ENCODE assay signal across 9 cellular contexts in the genomic region with DNA sequence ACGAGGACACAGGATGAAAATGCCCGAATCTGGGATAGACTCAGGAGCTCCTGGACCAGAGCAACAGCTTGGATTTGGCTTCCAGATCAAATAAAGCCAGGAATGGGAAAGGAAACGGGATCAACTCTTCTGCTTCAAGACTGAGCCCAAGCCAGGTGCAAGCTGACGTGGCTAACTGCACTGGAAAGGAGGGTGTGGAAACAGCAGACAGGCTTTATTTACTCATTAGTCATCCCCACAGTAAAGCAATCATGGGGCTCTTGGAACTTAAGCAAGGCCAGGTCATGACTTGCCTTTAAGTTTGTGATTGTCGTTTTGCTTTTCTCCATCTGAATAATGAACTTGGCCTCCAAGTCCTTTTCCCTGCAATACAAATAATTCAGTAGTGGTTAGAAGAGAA. TPM values are rescaled to one million over a fixed set of nuclear protein-coding genes. Genes with fewer than 3 reads are reported as not detected.
DNase-seq lines count a peak whose midpoint lies in the region; ATAC-seq and TF ChIP-seq lines count a peak whose summit lies in the region.
"Had no signal": no experiment of that assay in that cellular context is flagged by ENCODE, and none has a peak within 500 bp of the region (broad histone marks: within the 10 kb centered on the region; RNA-seq: fewer than 3 reads in every experiment).

No MANE protein-coding gene starts in this region.

- H3K36me3 ChIP-seq in lung (ENCODE audit: control insufficient read depth in 2 of 2, insufficient read depth in 2 of 2, low read length in 2 of 2) = peaks cover 1 to 6% of the 10 kb centered on the region in 2 donors

- no peaks in the 10 kb centered on the region for H3K27me3 Mint-ChIP-seq in activated T-cell treated with anti-CD3 and anti-CD28 coated beads, Interleukin-2, amount 50 U/mL, for 4 hours (ENCODE audit: low read depth)

- no peak overlapping the region for H3K27ac ChIP-seq in lung (ENCODE audit: low read depth in 1 of 2, low read length in 1 of 2)

- in situ Hi-C loops in astrocyte of the spinal cord (cut with HindIII; ENCODE audit: low sequenced_read_pairs) = no loop called here

- H3K9me3 ChIP-seq in lung (ENCODE audit: control insufficient read depth in 2 of 2, insufficient read depth in 1 of 2, low read length in 1 of 2) = peaks cover 0 to 1% of the 10 kb centered on the region in 2 donors

- no peak overlapping the region for H3K4me3 ChIP-seq in astrocyte of the spinal cord (ENCODE audit: low read depth, low read length)
- no peak overlapping the region for H3K4me3 ChIP-seq in lung

- peaks cover 2% of the 10 kb centered on the region in 2 donors for H3K4me1 ChIP-seq in lung (ENCODE audit: control insufficient read depth in 2 of 2, insufficient read depth in 2 of 2, low read length in 2 of 2)

- no peaks in the 10 kb centered on the region for H3K27me3 ChIP-seq in lung (ENCODE audit: control insufficient read depth, insufficient read depth)

- H3K4me1 Mint-ChIP-seq in activated T-cell treated with anti-CD3 and anti-CD28 coated beads, Interleukin-2, amount 50 U/mL, for 4 hours (ENCODE audit: low read depth) = no peaks in the 10 kb centered on the region
- H3K4me1 Mint-ChIP-seq: immature natural killer cell had no signal

- peaks cover 2% of the 10 kb centered on the region for H3K9me3 Mint-ChIP-seq in activated T-cell treated with anti-CD3 and anti-CD28 coated beads, Interleukin-2, amount 50 U/mL, for 4 hours

- WGBS in lung, 2 donors = 56 to 79% methylated on average over 5 of the region's 5 CpGs

- H3K36me3 Mint-ChIP-seq in activated T-cell treated with anti-CD3 and anti-CD28 coated beads, Interleukin-2, amount 50 U/mL, for 4 hours (ENCODE audit: insufficient read depth) = peaks cover 28% of the 10 kb centered on the region

- H3K4me3 Mint-ChIP-seq in activated T-cell treated with anti-CD3 and anti-CD28 coated beads, Interleukin-2, amount 50 U/mL, for 4 hours = no peak overlapping the region
- H3K4me3 Mint-ChIP-seq: immature natural killer cell had no signal

- ATAC-seq in lung (ENCODE audit: insufficient read depth, low FRiP score) = peak; percentile 62
- ATAC-seq in activated T-cell treated with anti-CD3 and anti-CD28 coated beads, Interleukin-2, amount 50 U/mL, for 4 hours = no peak
- ATAC-seq in GM19035 (IDR thresholded peaks at IDR 0.05; ENCODE audit: unreplicated experiment) = no peak
- ATAC-seq in GM21515 (IDR thresholded peaks at IDR 0.05; ENCODE audit: unreplicated experiment) = no peak
- ATAC-seq in GM21447 (IDR thresholded peaks at IDR 0.05; ENCODE audit: unreplicated experiment) = no peak

- peak; percentile 76 for DNase-seq in AG09319 (ENCODE audit: extremely low read depth, low read depth)
- DNase-seq in NCI-H1105 treated with DMSO at 0.1 percent for 48 hours (lab: John Stamatoyannopoulos, UW) = peak; percentile 97
- peak; percentile 85 for DNase-seq in astrocyte of the spinal cord (ENCODE audit: low read depth, low spot score)
- DNase-seq in lung (ENCODE audit: low spot score) = no peak
- DNase-seq in activated T-cell treated with anti-CD3 and anti-CD28 coated beads, Interleukin-2, amount 50 U/mL, for 4 hours = no peak
- DNase-seq: immature natural killer cell had no signal

- TF ChIP-seq CTCF in AG09319 (IDR thresholded peaks at IDR 0.05; ENCODE audit: low read depth, low read length) (no peak), astrocyte of the spinal cord (IDR thresholded peaks at IDR 0.05; ENCODE audit: low read depth, low read length) (no peak), lung (IDR thresholded peaks at IDR 0.05; ENCODE audit: control extremely low read depth, extremely low read depth) (no peak)

RNA-seq across cellular contexts. Expression of a gene that starts 45.2 kb away (rescaled TPM):
- 10 to 100 TPM; 11.9 to 20.3 TPM for total RNA-seq in lung
- 1 to 10 TPM; 5.9 to 7.3 TPM for polyA plus RNA-seq in lung
- 1 to 10 TPM; 3.7 to 6.4 (median 4.8) TPM for total RNA-seq in activated T-cell treated with anti-CD3 and anti-CD28 coated beads, Interleukin-2, amount 50 U/mL, for 4 hours

Comparison
In these comparisons a context has a peak if more than half of its experiments do, and no peak if none do; other contexts are left out.
1. DNase-seq: peak in AG09319 (single experiment), NCI-H1105 treated with DMSO at 0.1 percent for 48 hours (single experiment) and astrocyte of the spinal cord (single experiment); none in lung (single experiment) and activated T-cell treated with anti-CD3 and anti-CD28 coated beads, Interleukin-2, amount 50 U/mL, for 4 hours (single experiment).